15 cellular contexts compared by ENCODE assay signal in genomic region chr12:106999444-106999843, GRCh38. TPM values are rescaled to one million over a fixed set of nuclear protein-coding genes. Genes with fewer than 3 reads are reported as not detected.
DNase-seq lines count a peak whose midpoint lies in the region; ATAC-seq, FAIRE-seq and TF ChIP-seq lines count a peak whose summit lies in the region.
"Had no signal": no experiment of that assay in that cellular context is flagged by ENCODE, and none has a peak within 500 bp of the region (broad histone marks: within the 10 kb centered on the region; RNA-seq: fewer than 3 reads in every experiment).

No MANE protein-coding gene starts in this region.

- TF ChIP-seq EP300 in K562 (IDR thresholded peaks at IDR 0.05; ENCODE audit: low read length) = no peak

- no peaks in the 10 kb centered on the region for H3K27me3 Mint-ChIP-seq in HFFc6 (ENCODE audit: insufficient read depth)

- H3K9me3 Mint-ChIP-seq in HFFc6 = no peaks in the 10 kb centered on the region

- DNase-seq in GM03348 (ENCODE audit: low spot score) = peak; percentile 40
- no peak for DNase-seq in K562 (ENCODE audit: extremely low read depth in 1 of 4, low spot score in 3 of 4)
- DNase-seq in fibroblast of mammary gland (ENCODE audit: low read depth) = peak; percentile 86
- DNase-seq in psoas muscle = peak; percentile 46 to 61
- no peak for DNase-seq in HFFc6
- no peak for DNase-seq in GM12891 (ENCODE audit: insufficient read length, low spot score)
- no peak for DNase-seq in activated CD4-positive, alpha-beta T cell treated with anti-CD3 and anti-CD28 coated beads for 48 hours
- DNase-seq in left cardiac atrium = no peak
- DNase-seq: KG1, NCI-H1048, NCI-H524 had no signal

- H3K4me1 Mint-ChIP-seq in HFFc6 (ENCODE audit: low read depth) = peaks cover 18% of the 10 kb centered on the region

- no peak overlapping the region for H3K9ac ChIP-seq in K562 (ENCODE audit: insufficient read depth in 1 of 2, low read depth in 2 of 2, low read length in 2 of 2)

- POLR2A ChIA-PET in K562 (lab: Yijun Ruan, JAX) = no interaction called here

- no peaks in the 10 kb centered on the region for H3K4me1 ChIP-seq in K562 (replicated peaks in 1 of 2; ENCODE audit: control insufficient read depth in 2 of 2, insufficient read depth in 2 of 2, low read length in 2 of 2)
- no peaks in the 10 kb centered on the region for H3K4me1 ChIP-seq in psoas muscle

- ATAC-seq in K562 = no peak
- peak; percentile 81 to 94 (median 88) for ATAC-seq in psoas muscle
- ATAC-seq in left cardiac atrium = no peak
- ATAC-seq: A549, HCT116, Right ventricle myocardium inferior had no signal

- H3K9me3 ChIP-seq in K562 (replicated peaks; ENCODE audit: control insufficient read depth, insufficient read depth, low read depth, low read length) (no peaks in the 10 kb centered on the region), psoas muscle (no peaks in the 10 kb centered on the region)
- H3K9me3 ChIP-seq: A549 had no signal

- TF ChIP-seq RAD21 in K562 (CRISPR knock-in tag; conservative IDR thresholded peaks at IDR 0.05 in 1 of 2, IDR thresholded peaks at IDR 0.05 in 1 of 2) = no peak

- H3K36me3 Mint-ChIP-seq in HFFc6 (ENCODE audit: low read depth) = peaks cover 14% of the 10 kb centered on the region

- BruUV-seq in K562 (replicated peaks; lab: Mats Ljungman, UMichigan) = no TSS peak

- no peaks in the 10 kb centered on the region for H3K9me1 ChIP-seq in K562 (ENCODE audit: control insufficient read depth, insufficient read depth, low read length)

- 83% methylated on average over 6 of the region's 6 CpGs for WGBS in K562 (ENCODE audit: insufficient coverage, low coverage, missing lambda C conversion rate)
- WGBS in psoas muscle, 3 donors = 33 to 38% (median 33%) methylated on average over 6 of the region's 6 CpGs

- no peak overlapping the region for H3K4me2 ChIP-seq in K562 (ENCODE audit: insufficient read depth, low read length)
- H3K4me2 ChIP-seq: A549 had no signal

- in situ Hi-C loops in K562 (cut with MboI) = no loop called here

- FAIRE-seq in K562 (lab: Jason Lieb, UNC) = peak; percentile 35
- FAIRE-seq in GM12891 (lab: Jason Lieb, UNC) = no peak
- FAIRE-seq: A549 had no signal

- H3K4me3 ChIP-seq in K562 = no peak overlapping the region
- no peak overlapping the region for H3K4me3 ChIP-seq in fibroblast of mammary gland (ENCODE audit: control insufficient read depth, low read depth, low read length)
- H3K4me3 ChIP-seq in psoas muscle = no peak overlapping the region
- H3K4me3 ChIP-seq: A549 had no signal

- H3K36me3 ChIP-seq in K562 (ENCODE audit: control insufficient read depth, insufficient read depth, low read length) (peaks cover 40% of the 10 kb centered on the region; the same call in 2 of the 3 replicates), psoas muscle (ENCODE audit: insufficient read depth in 1 of 2, low read depth in 1 of 2) (peaks cover 3 to 46% of the 10 kb centered on the region in 2 donors)

- TF ChIP-seq POLR2A in K562 (conservative IDR thresholded peaks at IDR 0.05) = no peak
- no peak for TF ChIP-seq POLR2A in GM12891 (IDR thresholded peaks at IDR 0.05; ENCODE audit: low read depth, low read length)

- intact Hi-C loops in K562 (cut with micrococcal nuclease) (no loop called here), psoas muscle (cut with DNase I) (no loop called here), left cardiac atrium (cut with DNase I) (no loop called here)

- H3K27ac Mint-ChIP-seq in HFFc6 = no peak overlapping the region

- H3K27me3 ChIP-seq in K562 (ENCODE audit: control insufficient read depth in 2 of 2, insufficient read depth in 2 of 2, low read length in 2 of 2) = no peaks in the 10 kb centered on the region
- H3K27me3 ChIP-seq in psoas muscle (ENCODE audit: insufficient read depth in 3 of 3, low read length in 2 of 3) = no peaks in the 10 kb centered on the region

- no peaks in the 10 kb centered on the region for H3K79me2 ChIP-seq in K562 (ENCODE audit: control insufficient read depth, insufficient read depth, low read length)

- no peak overlapping the region for H2AFZ ChIP-seq in K562 (ENCODE audit: low read depth, low read length)

- H3K4me3 Mint-ChIP-seq in HFFc6 = no peak overlapping the region

- TF ChIP-seq CTCF in K562 (IDR thresholded peaks at IDR 0.05 in 2 of 3, conservative IDR thresholded peaks at IDR 0.05 in 1 of 3; ENCODE audit: insufficient read depth in 2 of 3, low read depth in 1 of 3, low read length in 3 of 3) = no peak
- TF ChIP-seq CTCF in fibroblast of mammary gland (conservative IDR thresholded peaks at IDR 0.05; ENCODE audit: control insufficient read depth, insufficient read depth, low read depth, low read length) = no peak
- TF ChIP-seq CTCF in psoas muscle (IDR thresholded peaks at IDR 0.05) = no peak
- no peak for TF ChIP-seq CTCF in HFFc6 (IDR thresholded peaks at IDR 0.05)

- CTCF ChIA-PET in K562 (lab: Yijun Ruan, JAX; ENCODE audit: low intra/inter-chr PET ratio) = no interaction called here

- H3K27ac ChIP-seq in K562 (ENCODE audit: extremely low read depth, low read depth, low read length) = no peak overlapping the region
- peak overlapping the region; percentile 53 for H3K27ac ChIP-seq in psoas muscle
- H3K27ac ChIP-seq: A549, C4-2B had no signal

- H4K20me1 ChIP-seq in K562 (replicated peaks; ENCODE audit: control insufficient read depth, insufficient read depth, low read length) = no peaks in the 10 kb centered on the region

TF ChIP-seq in K562, 482 proteins besides CTCF, POLR2A, EP300 and RAD21 (continues in another document):
- no peak for TF ChIP-seq DIDO1 (tag; IDR thresholded peaks at IDR 0.05; ENCODE audit: low read depth)

TF ChIP-seq in GM12891, 5 proteins besides CTCF, POLR2A, EP300 and RAD21:
- TF ChIP-seq POU2F2 (IDR thresholded peaks at IDR 0.05; ENCODE audit: low read depth, low read length) = no peak
- TF ChIP-seq TAF1 (IDR thresholded peaks at IDR 0.05; ENCODE audit: low read depth, low read length) = no peak
- no peak for TF ChIP-seq PAX5 (IDR thresholded peaks at IDR 0.05; ENCODE audit: insufficient read depth, low read length, severe bottlenecking)
- no peak for TF ChIP-seq POLR2AphosphoS5 (IDR thresholded peaks at IDR 0.05; ENCODE audit: low read depth, low read length)
- no peak for TF ChIP-seq SPI1 (IDR thresholded peaks at IDR 0.05; ENCODE audit: low read depth, low read length)

RNA-seq across cellular contexts. Expression of gene MTERF2, which starts 12.5 kb away (rescaled TPM):
- 17.7 and 36.2 TPM in 2 replicates for total RNA-seq in K562 (2011; cell fraction: chromatin; rRNA removed; ENCODE audit: low replicate concordance)
- 12.2 and 16.4 TPM in 2 replicates for total RNA-seq in K562 (2011; cell fraction: nucleolus; rRNA removed)
- 24.3 and 33.8 TPM in 2 replicates for total RNA-seq in K562 (2011; cell fraction: nucleoplasm; rRNA removed)
- total RNA-seq in K562 (2014; rRNA removed) (26.4 and 35.9 TPM in 2 replicates), K562 (2014; rRNA removed; fragmentation: Illumina TruSeq; extraction: Trizol) (29.6 and 34.7 TPM in 2 replicates), K562 (2015; rRNA removed; fragmentation: Illumina TruSeq; extraction: Trizol) (34.1 and 37.0 TPM in 2 replicates), K562 (2021) (30.3 and 33.7 TPM in 2 replicates), psoas muscle (10 to 100 TPM; 12.4 to 14.9 (median 13.0) TPM), left cardiac atrium (10 to 100 TPM; 21.2 to 25.2 TPM)
- polyA plus RNA-seq in K562 (2011; rRNA removed) (28.3 and 33.2 TPM in 2 replicates), K562 (2014; fragmentation: Illumina TruSeq; extraction: Trizol) (32.5 and 39.5 TPM in 2 replicates), K562 (2014; fragmentation: Nextera tagmentation; extraction: Ambion mirVana) (10 to 100 TPM; 10.0 to 11.6 TPM), K562 (2014; rRNA removed) (55.3 and 63.2 TPM in 2 replicates), psoas muscle (10 to 100 TPM in 1 of 3 donors, 1 to 10 TPM in 2; 8.4 to 38.4 (median 9.8) TPM)
- polyA plus RNA-seq in K562 (2011; cell fraction: cytosol; rRNA removed) = 4.7 and 14.0 TPM in 2 replicates
- polyA plus RNA-seq in K562 (2011; cell fraction: nucleus; rRNA removed) = 43.6 and 46.2 TPM in 2 replicates
- polyA plus RNA-seq in K562 (2012) = 21.4 and 28.5 TPM in 2 replicates
- 14.2 and 15.7 TPM in 2 replicates for polyA minus RNA-seq in K562 (2011; rRNA and poly(A)+ RNA removed)
- 8.3 TPM in 2 replicates for polyA minus RNA-seq in K562 (2011; cell fraction: cytosol; rRNA and poly(A)+ RNA removed)
- polyA minus RNA-seq in K562 (2011; cell fraction: nucleus; rRNA and poly(A)+ RNA removed) = 11.4 and 18.4 TPM in 2 replicates
- total RNA-seq in HFFc6 (2021; fragmentation: NEBNext Ultra II Directional; extraction: Animal tissue kit (Norgen Biotek cat#: 25700)) = 1 to 10 TPM; 3.0 to 5.6 (median 5.1) TPM
- polyA plus RNA-seq in GM12891 (2012; ENCODE audit: low read depth, missing spikeins) = 6.2 TPM

RNA-seq across cellular contexts. Expression of gene TMEM263, which starts 43.7 kb away (rescaled TPM):
- 16.9 and 65.5 TPM in 2 replicates for total RNA-seq in K562 (2011; cell fraction: chromatin; rRNA removed; ENCODE audit: low replicate concordance)
- 8.3 and 13.7 TPM in 2 replicates for total RNA-seq in K562 (2011; cell fraction: nucleolus; rRNA removed)
- 27.2 and 42.5 TPM in 2 replicates for total RNA-seq in K562 (2011; cell fraction: nucleoplasm; rRNA removed)
- total RNA-seq in K562 (2014; rRNA removed) = 14.8 and 18.7 TPM in 2 replicates
- 31.6 and 35.0 TPM in 2 replicates for total RNA-seq in K562 (2014; rRNA removed; fragmentation: Illumina TruSeq; extraction: Trizol)
- total RNA-seq in K562 (2015; rRNA removed; fragmentation: Illumina TruSeq; extraction: Trizol) = 24.1 and 26.4 TPM in 2 replicates
- total RNA-seq in K562 (2021) = 26.7 and 27.4 TPM in 2 replicates
- 36.7 and 37.8 TPM in 2 replicates for polyA plus RNA-seq in K562 (2011; rRNA removed)
- 11.5 and 19.9 TPM in 2 replicates for polyA plus RNA-seq in K562 (2011; cell fraction: cytosol; rRNA removed)
- polyA plus RNA-seq in K562 (2011; cell fraction: nucleus; rRNA removed) = 12.5 and 19.9 TPM in 2 replicates
- polyA plus RNA-seq in K562 (2012) = 21.6 and 24.9 TPM in 2 replicates
- polyA plus RNA-seq in K562 (2014; fragmentation: Illumina TruSeq; extraction: Trizol) = 22.3 and 24.4 TPM in 2 replicates
- 10 to 100 TPM; 14.8 to 17.8 TPM for polyA plus RNA-seq in K562 (2014; fragmentation: Nextera tagmentation; extraction: Ambion mirVana)
- 12.6 and 13.7 TPM in 2 replicates for polyA plus RNA-seq in K562 (2014; rRNA removed)
- polyA minus RNA-seq in K562 (2011; rRNA and poly(A)+ RNA removed) = 67.2 and 88.0 TPM in 2 replicates
- polyA minus RNA-seq in K562 (2011; cell fraction: cytosol; rRNA and poly(A)+ RNA removed) = 27.7 and 36.7 TPM in 2 replicates
- polyA minus RNA-seq in K562 (2011; cell fraction: nucleus; rRNA and poly(A)+ RNA removed) = 11.0 and 29.5 TPM in 2 replicates
- 10 to 100 TPM; 13.4 to 18.2 (median 16.4) TPM for total RNA-seq in psoas muscle
- polyA plus RNA-seq in psoas muscle = 10 to 100 TPM in 2 of 3 donors, 1 to 10 TPM in 1; 9.5 to 20.8 (median 12.4) TPM
- total RNA-seq in HFFc6 (2021; fragmentation: NEBNext Ultra II Directional; extraction: Animal tissue kit (Norgen Biotek cat#: 25700)) = 100 to 1,000 TPM; 157 to 188 (median 167) TPM
- polyA plus RNA-seq in GM12891 (2012; ENCODE audit: low read depth, missing spikeins) = 18.4 TPM
- total RNA-seq in left cardiac atrium = 10 to 100 TPM; 38.3 to 49.7 TPM

Comparison
In these comparisons a context has a peak if more than half of its experiments do, and no peak if none do; other contexts are left out.
1. DNase-seq: peak in GM03348 (single experiment), fibroblast of mammary gland (single experiment) and psoas muscle (2 of 2); none in K562 (0 of 4), HFFc6 (single experiment), GM12891 (single experiment), activated CD4-positive, alpha-beta T cell treated with anti-CD3 and anti-CD28 coated beads for 48 hours (single experiment) and left cardiac atrium (single experiment).
2. ATAC-seq: peak in psoas muscle (4 of 4); none in K562 (single experiment) and left cardiac atrium (0 of 2).